In the genomic region with DNA sequence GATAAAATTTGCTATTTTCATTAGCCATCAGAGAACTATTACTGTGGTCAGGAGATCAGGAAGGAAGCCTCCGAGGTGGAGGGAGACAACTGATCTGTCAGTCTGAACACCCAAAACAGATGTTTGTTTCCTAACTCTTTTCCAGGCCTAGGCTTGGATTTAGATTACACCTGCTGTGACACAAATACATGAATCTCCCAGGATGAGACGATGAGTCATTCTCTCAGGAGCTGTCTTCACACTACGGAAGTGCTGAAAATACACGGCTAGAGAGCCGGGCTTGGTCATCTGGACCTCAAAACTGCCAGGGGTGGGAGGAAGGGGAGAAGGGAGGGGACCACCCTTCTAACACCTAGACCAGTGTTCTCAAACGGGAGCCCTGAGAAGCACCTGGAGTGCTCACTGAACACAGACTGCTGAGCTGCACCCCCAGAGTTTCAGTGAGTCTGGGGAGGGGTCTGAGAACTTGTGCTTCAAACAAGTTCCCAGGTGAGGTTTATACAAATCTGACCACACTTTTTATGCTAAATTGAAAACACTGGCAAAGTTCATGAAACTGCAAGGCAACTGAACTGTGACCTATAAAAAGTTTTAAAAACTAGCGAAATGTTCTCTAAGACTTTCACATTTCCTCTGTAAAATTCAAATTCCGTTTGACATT, we compare ENCODE assay signal across 10 cellular contexts.
DNase-seq lines count a peak whose midpoint lies in the region; ATAC-seq, FAIRE-seq and TF ChIP-seq lines count a peak whose summit lies in the region.
"Had no signal": no experiment of that assay in that cellular context is flagged by ENCODE, and none has a peak within 500 bp of the region (broad histone marks: within the 10 kb centered on the region; RNA-seq: fewer than 3 reads in every experiment).

No MANE protein-coding gene starts in this region.

- no peak for TF ChIP-seq CTCF in A549 (IDR thresholded peaks at IDR 0.05)
- TF ChIP-seq CTCF in GM10248 (IDR thresholded peaks at IDR 0.05; ENCODE audit: control extremely low read depth, extremely low read depth, low read depth, missing control alignments) = no peak

- no peaks in the 10 kb centered on the region for H3K27me3 ChIP-seq in MG63

- no peak for TF ChIP-seq RAD21 in A549 (conservative IDR thresholded peaks at IDR 0.05 in 1 of 2, IDR thresholded peaks at IDR 0.05 in 1 of 2)

- H3K4me1 ChIP-seq in A549 = peaks cover 54% of the 10 kb centered on the region

- TF ChIP-seq POLR2A in A549 (IDR thresholded peaks at IDR 0.05; ENCODE audit: low read length) (no peak), erythroblast (IDR thresholded peaks at IDR 0.05; ENCODE audit: low read length) (no peak)

- H3K27ac ChIP-seq in A549 = peak overlapping the region; percentile 24 to 59; a peak in 4 of 6 replicates
- H3K27ac ChIP-seq: VCaP had no signal

- 19% methylated on average over 7 of the region's 8 CpGs for WGBS in A549 (ENCODE audit: missing lambda C conversion rate)

- no peaks in the 10 kb centered on the region for H3K36me3 ChIP-seq in MG63

- H3K4me3 ChIP-seq in A549 (no peak overlapping the region), MG63 (no peak overlapping the region)

- FAIRE-seq in A549 (lab: Jason Lieb, UNC) = no peak

- POLR2A ChIA-PET in A549 (lab: Yijun Ruan, JAX) = interaction anchor here (0.5 to 0.9 kb wide), 2 partner anchors 70 to 186 kb away, joined by 3 to 4 read pairs; no protein-coding TSS in a partner anchor
- POLR2A ChIA-PET in GM10248 (lab: Yijun Ruan, JAX) = no interaction called here

- peak overlapping the region; percentile 59 for H3K4me2 ChIP-seq in A549

- H3K9me3 ChIP-seq in A549 = no peaks in the 10 kb centered on the region
- no peaks in the 10 kb centered on the region for H3K9me3 ChIP-seq in MG63

- TF ChIP-seq EP300 in A549 (IDR thresholded peaks at IDR 0.05) = no peak

- peak; percentile 67 to 70; a peak in 4 of 6 replicates for ATAC-seq in A549
- ATAC-seq in GM19438 (IDR thresholded peaks at IDR 0.05; ENCODE audit: low read depth, unreplicated experiment) = peak; percentile 28
- ATAC-seq in HG03135 (IDR thresholded peaks at IDR 0.05; ENCODE audit: unreplicated experiment) = peak; percentile 30

- CTCF ChIA-PET in A549 (lab: Yijun Ruan, JAX) (interaction anchor here (1.7 kb wide), 1 partner anchor 170 kb away, joined by 6 read pairs; no protein-coding TSS in a partner anchor), GM10248 (lab: Yijun Ruan, JAX) (interaction anchor here (1.2 to 1.7 kb wide), 3 partner anchors 9 to 12 kb away, joined by 3 to 6 read pairs (median 4); no protein-coding TSS in a partner anchor)

- DNase-seq in A549 (ENCODE audit: low read depth in 1 of 2, low spot score in 1 of 2) = peak; percentile 51 to 54
- DNase-seq in amniotic epithelial cell (ENCODE audit: low read depth) = peak; percentile 42
- no peak for DNase-seq in erythroblast (lab: John Stamatoyannopoulos, UW)
- DNase-seq in activated CD8-positive, alpha-beta memory T cell treated with anti-CD3 and anti-CD28 coated beads, Interleukin-2, amount 50 U/mL, for 4 hours = no peak
- no peak for DNase-seq in MG63
- DNase-seq in GM10248 (ENCODE audit: extremely low spot score) = no peak
- DNase-seq: CD4-positive, CD25-positive, alpha-beta regulatory T cell had no signal

TF ChIP-seq in A549, 52 proteins besides CTCF, POLR2A, EP300 and RAD21:
- TF ChIP-seq NPAS2 (CRISPR knock-in tag; IDR thresholded peaks at IDR 0.05; ENCODE audit: borderline replicate concordance) = no peak
- TF ChIP-seq FOSL2 (IDR thresholded peaks at IDR 0.05) = peak; percentile 52; the same call in 1 of the 2 replicates
- peak; percentile 83 for TF ChIP-seq FOSL2 (CRISPR knock-in tag; IDR thresholded peaks at IDR 0.05)

Comparison
In these comparisons a context has a peak if more than half of its experiments do, and no peak if none do; other contexts are left out.
1. DNase-seq: peak in A549 (2 of 2) and amniotic epithelial cell (single experiment); none in erythroblast (0 of 2), activated CD8-positive, alpha-beta memory T cell treated with anti-CD3 and anti-CD28 coated beads, Interleukin-2, amount 50 U/mL, for 4 hours (single experiment), MG63 (single experiment) and GM10248 (single experiment).
2. Peak in every context shown above with its lines, with median percentiles within 50 percentile points of each other: ATAC-seq.